1 cellular context compared by ENCODE assay signal in the genomic region with DNA sequence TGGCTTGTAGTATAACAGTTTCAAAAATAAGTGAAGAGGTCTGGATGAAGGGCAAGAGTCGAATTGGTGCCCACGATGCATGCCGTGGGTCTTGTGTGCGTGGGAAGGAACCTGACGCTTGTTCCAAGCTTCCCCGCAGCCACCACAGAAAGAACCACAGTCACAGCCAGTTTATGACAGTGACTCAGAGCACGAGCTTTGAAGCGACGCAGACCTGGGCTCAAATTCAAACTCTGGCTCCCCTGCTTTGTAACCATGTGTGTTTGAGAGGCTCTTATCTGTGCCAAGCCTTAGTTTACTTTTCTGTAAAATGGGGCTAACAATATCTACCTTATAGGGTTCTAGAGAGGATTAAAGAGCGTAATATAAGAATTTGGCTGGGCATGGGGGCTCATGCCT.
TF ChIP-seq lines count a peak whose summit lies in the region.

No MANE protein-coding gene starts in this region.

TF ChIP-seq in HepG2, 621 proteins besides CTCF, POLR2A, EP300 and RAD21 (continued from another document):
- TF ChIP-seq, protein P1, sequence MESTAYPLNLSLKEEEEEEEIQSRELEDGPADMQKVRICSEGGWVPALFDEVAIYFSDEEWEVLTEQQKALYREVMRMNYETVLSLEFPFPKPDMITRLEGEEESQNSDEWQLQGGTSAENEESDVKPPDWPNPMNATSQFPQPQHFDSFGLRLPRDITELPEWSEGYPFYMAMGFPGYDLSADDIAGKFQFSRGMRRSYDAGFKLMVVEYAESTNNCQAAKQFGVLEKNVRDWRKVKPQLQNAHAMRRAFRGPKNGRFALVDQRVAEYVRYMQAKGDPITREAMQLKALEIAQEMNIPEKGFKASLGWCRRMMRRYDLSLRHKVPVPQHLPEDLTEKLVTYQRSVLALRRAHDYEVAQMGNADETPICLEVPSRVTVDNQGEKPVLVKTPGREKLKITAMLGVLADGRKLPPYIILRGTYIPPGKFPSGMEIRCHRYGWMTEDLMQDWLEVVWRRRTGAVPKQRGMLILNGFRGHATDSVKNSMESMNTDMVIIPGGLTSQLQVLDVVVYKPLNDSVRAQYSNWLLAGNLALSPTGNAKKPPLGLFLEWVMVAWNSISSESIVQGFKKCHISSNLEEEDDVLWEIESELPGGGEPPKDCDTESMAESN (CRISPR knock-in tag; conservative IDR thresholded peaks at IDR 0.05), result peak; percentile 18; the same call in 1 of the 2 replicates
- TF ChIP-seq CHD4 (IDR thresholded peaks at IDR 0.05; ENCODE audit: borderline replicate concordance, low read length), result 0 out of 2 replicates have a peak, but pooled peaks have one; percentile 43
- peak; percentile 47; the same call in 1 of the 2 replicates for TF ChIP-seq ZMYM3 (CRISPR knock-in tag; IDR thresholded peaks at IDR 0.05)
- no peak for TF ChIP-seq ATAD3A (CRISPR knock-in tag; IDR thresholded peaks at IDR 0.05)
- no peak for TF ChIP-seq TAF1 (CRISPR knock-in tag; IDR thresholded peaks at IDR 0.05)
- 0 out of 2 replicates have a peak, but pooled peaks have one; percentile 37 for TF ChIP-seq NRL (CRISPR knock-in tag; IDR thresholded peaks at IDR 0.05; ENCODE audit: borderline replicate concordance)
- TF ChIP-seq, protein P2, sequence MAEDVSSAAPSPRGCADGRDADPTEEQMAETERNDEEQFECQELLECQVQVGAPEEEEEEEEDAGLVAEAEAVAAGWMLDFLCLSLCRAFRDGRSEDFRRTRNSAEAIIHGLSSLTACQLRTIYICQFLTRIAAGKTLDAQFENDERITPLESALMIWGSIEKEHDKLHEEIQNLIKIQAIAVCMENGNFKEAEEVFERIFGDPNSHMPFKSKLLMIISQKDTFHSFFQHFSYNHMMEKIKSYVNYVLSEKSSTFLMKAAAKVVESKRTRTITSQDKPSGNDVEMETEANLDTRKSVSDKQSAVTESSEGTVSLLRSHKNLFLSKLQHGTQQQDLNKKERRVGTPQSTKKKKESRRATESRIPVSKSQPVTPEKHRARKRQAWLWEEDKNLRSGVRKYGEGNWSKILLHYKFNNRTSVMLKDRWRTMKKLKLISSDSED (CRISPR knock-in tag; IDR thresholded peaks at IDR 0.05), result no peak
